Comparison of ENCODE assay signal across 24 cellular contexts in genomic region chr21:17114019-17114418, GRCh38.
"Had no signal": no experiment of that assay in that cellular context is flagged by ENCODE, and none has a peak within 500 bp of the region (broad histone marks: within the 10 kb centered on the region; RNA-seq: fewer than 3 reads in every experiment).

No MANE protein-coding gene starts in this region.

- H3K27ac ChIP-seq: SJCRH30 had no signal

- H3K9me3 ChIP-seq: MG63, SJCRH30 had no signal

- H3K4me1 ChIP-seq: SJCRH30 had no signal

- H3K27me3 ChIP-seq: MG63, SJCRH30 had no signal

- ATAC-seq: HepG2, Panc1, PC-3, Right ventricle myocardium inferior, SK-N-SH treated with all-trans-retinoic acid at 6 μM for 48 hours had no signal

- H3K36me3 ChIP-seq: MG63, SJCRH30 had no signal

- DNase-seq: IMR-90, Karpas-422, KG1, MG63, NCI-H1092, NCI-H1436, NCI-H187, NCI-H2029, NCI-H2081 treated with DMSO at 0.1 percent for 48 hours, NCI-H2171, NCI-H226, NCI-H446, NCI-H510A, NCI-H524 treated with DMSO at 0.1 percent for 48 hours, NCI-H69, NCI-H774, PC-3, SHP77 treated with DMSO at 0.1 percent for 48 hours, SJCRH30, T-helper 1 cell had no signal

- H3K4me3 ChIP-seq: MG63, SJCRH30 had no signal
